ENCODE assay signal across 8 cellular contexts in genomic region chr10:89296227-89296648, GRCh38. TPM values are rescaled to one million over a fixed set of nuclear protein-coding genes. Genes with fewer than 3 reads are reported as not detected.
DNase-seq lines count a peak whose midpoint lies in the region; ATAC-seq and TF ChIP-seq lines count a peak whose summit lies in the region.

No MANE protein-coding gene starts in this region.

- H3K4me3 Mint-ChIP-seq in stimulated activated memory B cell treated with anti-CD40 and anti-IgM and Interleukin-4, amounts not matched to agents 10 μg/mL and 1 μg/mL and 100 μg/mL, for 72 hours = peak overlapping the region; percentile 32

- WGBS in heart right ventricle, 2 donors = 64 to 74% methylated on average over 5 of the region's 5 CpGs

- peak; percentile 40 for ATAC-seq in GM21423 (IDR thresholded peaks at IDR 0.05; ENCODE audit: unreplicated experiment)
- peak; percentile 43 to 77 (median 65) for ATAC-seq in heart right ventricle
- peak; percentile 76 for ATAC-seq in stimulated activated memory B cell treated with anti-CD40 and anti-IgM and Interleukin-4, amounts not matched to agents 10 μg/mL and 1 μg/mL and 100 μg/mL, for 72 hours
- ATAC-seq in GM21381 (IDR thresholded peaks at IDR 0.05; ENCODE audit: unreplicated experiment) = no peak
- ATAC-seq in HG03196 (IDR thresholded peaks at IDR 0.05; ENCODE audit: unreplicated experiment) = no peak

- no peaks in the 10 kb centered on the region for H3K36me3 Mint-ChIP-seq in stimulated activated memory B cell treated with anti-CD40 and anti-IgM and Interleukin-4, amounts not matched to agents 10 μg/mL and 1 μg/mL and 100 μg/mL, for 72 hours

- peak overlapping the region in 1 of 10 donors; percentile 9 for H3K4me3 ChIP-seq in heart right ventricle
- H3K4me3 ChIP-seq in BE2C (ENCODE audit: low read depth, low read length) = no peak overlapping the region

- DNase-seq in SIG-M5 treated with dmso at 0.1 percent for 504 hours (lab: John Stamatoyannopoulos, UW; ENCODE audit: unreplicated experiment) = peak; percentile 75
- no peak for DNase-seq in heart right ventricle
- no peak for DNase-seq in BE2C
- no peak for DNase-seq in effector CD8-positive, alpha-beta T cell (lab: John Stamatoyannopoulos, UW)

- intact Hi-C loops in heart right ventricle (cut with DNase I) = no loop called here

- TF ChIP-seq CTCF in heart right ventricle (IDR thresholded peaks at IDR 0.05) (no peak), BE2C (IDR thresholded peaks at IDR 0.05; ENCODE audit: low read depth, low read length) (no peak)

- no peaks in the 10 kb centered on the region for H3K27me3 ChIP-seq in heart right ventricle
- H3K27me3 ChIP-seq in BE2C = no peaks in the 10 kb centered on the region

- peaks cover 25% of the 10 kb centered on the region for H3K4me1 Mint-ChIP-seq in stimulated activated memory B cell treated with anti-CD40 and anti-IgM and Interleukin-4, amounts not matched to agents 10 μg/mL and 1 μg/mL and 100 μg/mL, for 72 hours

- H3K27ac Mint-ChIP-seq in stimulated activated memory B cell treated with anti-CD40 and anti-IgM and Interleukin-4, amounts not matched to agents 10 μg/mL and 1 μg/mL and 100 μg/mL, for 72 hours = peak overlapping the region; percentile 83

- H3K36me3 ChIP-seq in heart right ventricle (no peaks in the 10 kb centered on the region), BE2C (no peaks in the 10 kb centered on the region)

- peak overlapping the region in 7 of 10 donors; percentile 21 to 76 (median 40) for H3K27ac ChIP-seq in heart right ventricle

- peaks cover 2% of the 10 kb centered on the region for H3K9me3 Mint-ChIP-seq in stimulated activated memory B cell treated with anti-CD40 and anti-IgM and Interleukin-4, amounts not matched to agents 10 μg/mL and 1 μg/mL and 100 μg/mL, for 72 hours

- H3K4me1 ChIP-seq in heart right ventricle (peaks cover 0 to 42% (median 13%) of the 10 kb centered on the region in 9 donors), BE2C (no peaks in the 10 kb centered on the region)

- H3K9me3 ChIP-seq in heart right ventricle (peaks cover 0 to 12% (median 0%) of the 10 kb centered on the region in 11 donors), BE2C (no peaks in the 10 kb centered on the region)

- H3K27me3 Mint-ChIP-seq in stimulated activated memory B cell treated with anti-CD40 and anti-IgM and Interleukin-4, amounts not matched to agents 10 μg/mL and 1 μg/mL and 100 μg/mL, for 72 hours = no peaks in the 10 kb centered on the region

RNA-seq across cellular contexts. Expression of gene IFIT2, which starts 5.6 kb away (rescaled TPM):
- 10 to 100 TPM in 3 of 10 donors, 1 to 10 TPM in 7; 2.1 to 24.4 (median 6.5) TPM for total RNA-seq in heart right ventricle
- 1 to 10 TPM; 1.8 to 4.6 TPM for polyA plus RNA-seq in heart right ventricle
- polyA plus RNA-seq in BE2C (2012; ENCODE audit: insufficient read depth, insufficient read length, low read depth) = 4.3 TPM

RNA-seq across cellular contexts. Expression of gene IFIT3, which starts 31.6 kb away (rescaled TPM):
- 100 to 1,000 TPM in 1 of 10 donors, 10 to 100 TPM in 7, 1 to 10 TPM in 2; 8.0 to 102 (median 13.2) TPM for total RNA-seq in heart right ventricle
- polyA plus RNA-seq in heart right ventricle = 1 to 10 TPM; 4.7 to 7.9 TPM
- polyA plus RNA-seq in BE2C (2012; ENCODE audit: insufficient read depth, insufficient read length, low read depth) = 0.71 TPM

RNA-seq across cellular contexts. Expression of gene LIPA, which starts 44.7 kb away (rescaled TPM):
- total RNA-seq in heart right ventricle = 10 to 100 TPM; 12.4 to 58.5 (median 15.3) TPM
- polyA plus RNA-seq in heart right ventricle = 10 to 100 TPM in 1 of 2 donors, 1 to 10 TPM in 1; 7.8 to 17.6 TPM
- 49.2 TPM for polyA plus RNA-seq in BE2C (2012; ENCODE audit: insufficient read depth, insufficient read length, low read depth)

Comparison
In these comparisons a context has a peak if more than half of its experiments do, and no peak if none do; other contexts are left out.
1. ATAC-seq: peak in GM21423 (single experiment), heart right ventricle (8 of 8) and stimulated activated memory B cell treated with anti-CD40 and anti-IgM and Interleukin-4, amounts not matched to agents 10 μg/mL and 1 μg/mL and 100 μg/mL, for 72 hours (single experiment); none in GM21381 (single experiment) and HG03196 (single experiment).